1 cellular context compared by ENCODE assay signal in genomic region chr2:118372876-118373597, GRCh38.
TF ChIP-seq lines count a peak whose summit lies in the region.

No MANE protein-coding gene starts in this region.

TF ChIP-seq in SK-N-SH, 30 proteins besides CTCF, POLR2A, EP300 and RAD21 (continued from another document):
- TF ChIP-seq, protein P1, sequence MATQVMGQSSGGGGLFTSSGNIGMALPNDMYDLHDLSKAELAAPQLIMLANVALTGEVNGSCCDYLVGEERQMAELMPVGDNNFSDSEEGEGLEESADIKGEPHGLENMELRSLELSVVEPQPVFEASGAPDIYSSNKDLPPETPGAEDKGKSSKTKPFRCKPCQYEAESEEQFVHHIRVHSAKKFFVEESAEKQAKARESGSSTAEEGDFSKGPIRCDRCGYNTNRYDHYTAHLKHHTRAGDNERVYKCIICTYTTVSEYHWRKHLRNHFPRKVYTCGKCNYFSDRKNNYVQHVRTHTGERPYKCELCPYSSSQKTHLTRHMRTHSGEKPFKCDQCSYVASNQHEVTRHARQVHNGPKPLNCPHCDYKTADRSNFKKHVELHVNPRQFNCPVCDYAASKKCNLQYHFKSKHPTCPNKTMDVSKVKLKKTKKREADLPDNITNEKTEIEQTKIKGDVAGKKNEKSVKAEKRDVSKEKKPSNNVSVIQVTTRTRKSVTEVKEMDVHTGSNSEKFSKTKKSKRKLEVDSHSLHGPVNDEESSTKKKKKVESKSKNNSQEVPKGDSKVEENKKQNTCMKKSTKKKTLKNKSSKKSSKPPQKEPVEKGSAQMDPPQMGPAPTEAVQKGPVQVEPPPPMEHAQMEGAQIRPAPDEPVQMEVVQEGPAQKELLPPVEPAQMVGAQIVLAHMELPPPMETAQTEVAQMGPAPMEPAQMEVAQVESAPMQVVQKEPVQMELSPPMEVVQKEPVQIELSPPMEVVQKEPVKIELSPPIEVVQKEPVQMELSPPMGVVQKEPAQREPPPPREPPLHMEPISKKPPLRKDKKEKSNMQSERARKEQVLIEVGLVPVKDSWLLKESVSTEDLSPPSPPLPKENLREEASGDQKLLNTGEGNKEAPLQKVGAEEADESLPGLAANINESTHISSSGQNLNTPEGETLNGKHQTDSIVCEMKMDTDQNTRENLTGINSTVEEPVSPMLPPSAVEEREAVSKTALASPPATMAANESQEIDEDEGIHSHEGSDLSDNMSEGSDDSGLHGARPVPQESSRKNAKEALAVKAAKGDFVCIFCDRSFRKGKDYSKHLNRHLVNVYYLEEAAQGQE (IDR thresholded peaks at IDR 0.05; ENCODE audit: low read depth, low read length), result no peak
- TF ChIP-seq, protein P2, sequence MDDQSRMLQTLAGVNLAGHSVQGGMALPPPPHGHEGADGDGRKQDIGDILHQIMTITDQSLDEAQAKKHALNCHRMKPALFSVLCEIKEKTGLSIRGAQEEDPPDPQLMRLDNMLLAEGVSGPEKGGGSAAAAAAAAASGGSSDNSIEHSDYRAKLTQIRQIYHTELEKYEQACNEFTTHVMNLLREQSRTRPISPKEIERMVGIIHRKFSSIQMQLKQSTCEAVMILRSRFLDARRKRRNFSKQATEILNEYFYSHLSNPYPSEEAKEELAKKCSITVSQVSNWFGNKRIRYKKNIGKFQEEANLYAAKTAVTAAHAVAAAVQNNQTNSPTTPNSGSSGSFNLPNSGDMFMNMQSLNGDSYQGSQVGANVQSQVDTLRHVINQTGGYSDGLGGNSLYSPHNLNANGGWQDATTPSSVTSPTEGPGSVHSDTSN (IDR thresholded peaks at IDR 0.05), result no peak
- TF ChIP-seq, protein P3, sequence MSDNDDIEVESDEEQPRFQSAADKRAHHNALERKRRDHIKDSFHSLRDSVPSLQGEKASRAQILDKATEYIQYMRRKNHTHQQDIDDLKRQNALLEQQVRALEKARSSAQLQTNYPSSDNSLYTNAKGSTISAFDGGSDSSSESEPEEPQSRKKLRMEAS (IDR thresholded peaks at IDR 0.05; ENCODE audit: low read depth), result no peak
- TF ChIP-seq USF1 (IDR thresholded peaks at IDR 0.05; ENCODE audit: borderline replicate concordance, low read depth), result no peak
- no peak for TF ChIP-seq SMC3 (IDR thresholded peaks at IDR 0.05; ENCODE audit: low read depth, low read length)
- TF ChIP-seq TCF12 (IDR thresholded peaks at IDR 0.05), result no peak
- TF ChIP-seq, protein P4, sequence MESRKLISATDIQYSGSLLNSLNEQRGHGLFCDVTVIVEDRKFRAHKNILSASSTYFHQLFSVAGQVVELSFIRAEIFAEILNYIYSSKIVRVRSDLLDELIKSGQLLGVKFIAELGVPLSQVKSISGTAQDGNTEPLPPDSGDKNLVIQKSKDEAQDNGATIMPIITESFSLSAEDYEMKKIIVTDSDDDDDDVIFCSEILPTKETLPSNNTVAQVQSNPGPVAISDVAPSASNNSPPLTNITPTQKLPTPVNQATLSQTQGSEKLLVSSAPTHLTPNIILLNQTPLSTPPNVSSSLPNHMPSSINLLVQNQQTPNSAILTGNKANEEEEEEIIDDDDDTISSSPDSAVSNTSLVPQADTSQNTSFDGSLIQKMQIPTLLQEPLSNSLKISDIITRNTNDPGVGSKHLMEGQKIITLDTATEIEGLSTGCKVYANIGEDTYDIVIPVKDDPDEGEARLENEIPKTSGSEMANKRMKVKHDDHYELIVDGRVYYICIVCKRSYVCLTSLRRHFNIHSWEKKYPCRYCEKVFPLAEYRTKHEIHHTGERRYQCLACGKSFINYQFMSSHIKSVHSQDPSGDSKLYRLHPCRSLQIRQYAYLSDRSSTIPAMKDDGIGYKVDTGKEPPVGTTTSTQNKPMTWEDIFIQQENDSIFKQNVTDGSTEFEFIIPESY (IDR thresholded peaks at IDR 0.05; ENCODE audit: borderline replicate concordance, low read depth), result no peak
- no peak for TF ChIP-seq MXI1 (IDR thresholded peaks at IDR 0.05; ENCODE audit: low read depth, low read length)
- TF ChIP-seq TAF1 (IDR thresholded peaks at IDR 0.05; ENCODE audit: borderline replicate concordance, low read depth, low read length), result no peak
- TF ChIP-seq YY1 (IDR thresholded peaks at IDR 0.05; ENCODE audit: low read depth), result no peak
